7 cellular contexts compared by ENCODE assay signal in genomic region chr12:66188584-66189475, GRCh38. TPM values are rescaled to one million over a fixed set of nuclear protein-coding genes. Genes with fewer than 3 reads are reported as not detected.
DNase-seq lines count a peak whose midpoint lies in the region; ATAC-seq, FAIRE-seq and TF ChIP-seq lines count a peak whose summit lies in the region.

IRAK3 (plus strand) TSS chr12:66189214; CDS start chr12:66189300, 86 bp downstream.

- H4K20me1 ChIP-seq in GM23248 (ENCODE audit: insufficient read depth): no peaks in the 10 kb centered on the region

- H3K4me2 ChIP-seq in GM23248 (ENCODE audit: unreplicated experiment): peak within 1 kb of the TSS; percentile 87
- H3K4me2 ChIP-seq in neuronal stem cell (ENCODE audit: insufficient read depth, low read length, poor library complexity, severe bottlenecking): peak within 1 kb of the TSS; percentile 65

- H3K27me3 ChIP-seq in GM23248 (replicated peaks; ENCODE audit: insufficient read depth) (no peaks in the 10 kb centered on the region), neuronal stem cell (ENCODE audit: control insufficient read depth in 3 of 3, insufficient read depth in 3 of 3, low read depth in 1 of 3, low read length in 3 of 3) (peaks cover 5 to 51% (median 21%) of the 10 kb centered on the region in 3 experiments), aorta (ENCODE audit: control insufficient read depth in 1 of 2, insufficient read depth in 2 of 2, low read length in 1 of 2) (no peaks in the 10 kb centered on the region)

- 19 to 22% methylated on average over 63 to 78 of the region's 78 CpGs for WGBS in GM23248 (ENCODE audit: low coverage in 1 of 2, low lambda C conversion rate in 2 of 2, missing lambda C conversion rate in 2 of 2), 2 experiments
- WGBS in neuronal stem cell (ENCODE audit: extremely low coverage in 2 of 2, insufficient read length in 2 of 2, insufficient replicate concordance in 1 of 2), 2 donors: no CpG with 5 or more reads among the region's 78 CpGs
- WGBS in aorta, 2 donors: 18 to 21% methylated on average over 74 to 78 of the region's 78 CpGs

- peak within 1 kb of the TSS; percentile 71 for H3K4me3 Mint-ChIP-seq in activated T-helper 2 cell treated with anti-CD3 and anti-CD28 coated beads, Interferon-gamma antibody, Interleukin-2, Interleukin-4, amounts not matched to agents 10 μg/mL and 5 μg/mL and 100 μg/mL, durations not matched to agents 14 hours and 24 hours and 36 hours (ENCODE audit: low read depth)

- H3K14ac ChIP-seq in neuronal stem cell (ENCODE audit: low read length): peak within 1 kb of the TSS; percentile 98

- H3K27ac ChIP-seq in GM23248 (peak within 1 kb of the TSS; percentile 46), neuronal stem cell (replicated peaks; ENCODE audit: low read length) (no peak within 1 kb of the TSS), aorta (ENCODE audit: low read depth in 1 of 2, low read length in 2 of 2) (peak within 1 kb of the TSS; percentile 23 to 58)

- peak within 1 kb of the TSS; percentile 87 for H2BK15ac ChIP-seq in neuronal stem cell (ENCODE audit: low read length)

- no peak within 1 kb of the TSS for H4K91ac ChIP-seq in neuronal stem cell (ENCODE audit: low read depth, low read length, poor library complexity)

- no peak within 1 kb of the TSS for H4K8ac ChIP-seq in neuronal stem cell (ENCODE audit: low read depth, low read length)

- no peak within 1 kb of the TSS for H3K4ac ChIP-seq in neuronal stem cell (ENCODE audit: low read length)

- in situ Hi-C loops in GM13977 (cut with MboI; ENCODE audit: low pct_unique_long_range_greater_than_20kb, low sequenced_read_pairs, unreplicated experiment) (no loop called here), GM23248 (cut with MboI) (no loop called here)

- no peak within 1 kb of the TSS for H3K27ac Mint-ChIP-seq in activated T-helper 2 cell treated with anti-CD3 and anti-CD28 coated beads, Interferon-gamma antibody, Interleukin-2, Interleukin-4, amounts not matched to agents 10 μg/mL and 5 μg/mL and 100 μg/mL, durations not matched to agents 14 hours and 24 hours and 36 hours

- peaks cover 12% of the 10 kb centered on the region; the same call in 1 of the 2 replicates for H3F3A ChIP-seq in GM23248 (ENCODE audit: insufficient read depth)

- no peak within 1 kb of the TSS for H2BK12ac ChIP-seq in neuronal stem cell (ENCODE audit: low read length)

- H3K36me3 ChIP-seq in GM23248 (ENCODE audit: low read depth) (no peaks in the 10 kb centered on the region), neuronal stem cell (replicated peaks in 1 of 2; ENCODE audit: control insufficient read depth in 2 of 2, insufficient read depth in 2 of 2, low read length in 2 of 2) (no peaks in the 10 kb centered on the region), aorta (ENCODE audit: control insufficient read depth in 1 of 2, insufficient read depth in 2 of 2, low read length in 1 of 2) (no peaks in the 10 kb centered on the region)

- no peak within 1 kb of the TSS for H2AK5ac ChIP-seq in neuronal stem cell (ENCODE audit: low read depth, low read length)

- peaks cover 51% of the 10 kb centered on the region for H3K27me3 Mint-ChIP-seq in activated T-helper 2 cell treated with anti-CD3 and anti-CD28 coated beads, Interferon-gamma antibody, Interleukin-2, Interleukin-4, amounts not matched to agents 10 μg/mL and 5 μg/mL and 100 μg/mL, durations not matched to agents 14 hours and 24 hours and 36 hours (ENCODE audit: low read depth)

- H2BK120ac ChIP-seq in neuronal stem cell (ENCODE audit: low read depth, low read length): peak within 1 kb of the TSS; percentile 47

- peaks cover 8% of the 10 kb centered on the region for H3K79me2 ChIP-seq in GM23248 (ENCODE audit: insufficient read depth)

- peaks cover 10% of the 10 kb centered on the region; the same call in 1 of the 2 replicates for H3K4me1 ChIP-seq in GM23248 (ENCODE audit: insufficient read depth)
- peaks cover 0 to 3% of the 10 kb centered on the region in 2 donors for H3K4me1 ChIP-seq in neuronal stem cell (ENCODE audit: control insufficient read depth in 2 of 2, insufficient read depth in 1 of 2, low read depth in 1 of 2, low read length in 2 of 2)
- H3K4me1 ChIP-seq in aorta (ENCODE audit: control insufficient read depth in 1 of 2, insufficient read depth in 2 of 2, low read length in 2 of 2): no peaks in the 10 kb centered on the region

- H2AFZ ChIP-seq in GM23248 (peak within 1 kb of the TSS; percentile 98), neuronal stem cell (ENCODE audit: low read length) (peak within 1 kb of the TSS; percentile 90)

- no peak for FAIRE-seq in frontal cortex (lab: Jason Lieb, UNC)

- DNase-seq in GM13977 (ENCODE audit: low spot score) (peak; percentile 68), GM23248 (peak; percentile 82), NB4 (ENCODE audit: low read depth) (peak; percentile 94), frontal cortex (ENCODE audit: low spot score in 2 of 2) (peak; percentile 57 to 72), neuronal stem cell (ENCODE audit: low spot score) (peak; percentile 29), aorta (peak; percentile 90 to 95)
- peak; percentile 35 for DNase-seq in activated T-helper 2 cell treated with anti-CD3 and anti-CD28 coated beads, Interferon-gamma antibody, Interleukin-2, Interleukin-4, amounts not matched to agents 10 μg/mL and 5 μg/mL and 100 μg/mL, durations not matched to agents 14 hours and 24 hours and 36 hours (ENCODE audit: low spot score)

- H3K79me1 ChIP-seq in neuronal stem cell (ENCODE audit: low read depth, low read length): no peaks in the 10 kb centered on the region

- no peak within 1 kb of the TSS for H2BK5ac ChIP-seq in neuronal stem cell (ENCODE audit: low read length)

- TF ChIP-seq POLR2A in NB4 (IDR thresholded peaks at IDR 0.05; ENCODE audit: extremely low read depth, insufficient read length): peak; percentile 78

- no peaks in the 10 kb centered on the region for H3K36me3 Mint-ChIP-seq in activated T-helper 2 cell treated with anti-CD3 and anti-CD28 coated beads, Interferon-gamma antibody, Interleukin-2, Interleukin-4, amounts not matched to agents 10 μg/mL and 5 μg/mL and 100 μg/mL, durations not matched to agents 14 hours and 24 hours and 36 hours (ENCODE audit: low read depth)

- peak within 1 kb of the TSS; percentile 75 for H3K4me3 ChIP-seq in GM23248
- H3K4me3 ChIP-seq in NB4 (ENCODE audit: low read depth, low read length): peak within 1 kb of the TSS; percentile 87
- peak within 1 kb of the TSS; percentile 28 to 84 for H3K4me3 ChIP-seq in neuronal stem cell (ENCODE audit: low read length in 2 of 2)
- H3K4me3 ChIP-seq in aorta (ENCODE audit: low read length in 2 of 2): peak within 1 kb of the TSS; percentile 68 to 85

- H3K4me1 Mint-ChIP-seq in activated T-helper 2 cell treated with anti-CD3 and anti-CD28 coated beads, Interferon-gamma antibody, Interleukin-2, Interleukin-4, amounts not matched to agents 10 μg/mL and 5 μg/mL and 100 μg/mL, durations not matched to agents 14 hours and 24 hours and 36 hours (ENCODE audit: low read depth): peaks cover 5% of the 10 kb centered on the region

- no peaks in the 10 kb centered on the region for H3K9me2 ChIP-seq in GM23248 (ENCODE audit: insufficient read depth)

- peak within 1 kb of the TSS; percentile 85 for H3K23ac ChIP-seq in neuronal stem cell (ENCODE audit: low read depth, low read length, poor library complexity)

- peak; percentile 96 for ATAC-seq in aorta (ENCODE audit: low FRiP score)

- H3K9ac ChIP-seq in GM23248: peak within 1 kb of the TSS; percentile 79
- H3K9ac ChIP-seq in neuronal stem cell (ENCODE audit: low read depth, low read length, poor library complexity): peak within 1 kb of the TSS; percentile 89

- TF ChIP-seq CTCF in GM13977 (IDR thresholded peaks at IDR 0.05; ENCODE audit: extremely low read depth, insufficient read depth, missing control alignments): no peak
- TF ChIP-seq CTCF in NB4 (IDR thresholded peaks at IDR 0.05; ENCODE audit: low read depth, low read length): no peak

- intact Hi-C loops in activated T-helper 2 cell treated with anti-CD3 and anti-CD28 coated beads, Interferon-gamma antibody, Interleukin-2, Interleukin-4, amounts not matched to agents 10 μg/mL and 5 μg/mL and 100 μg/mL, durations not matched to agents 14 hours and 24 hours and 36 hours (cut with micrococcal nuclease): no loop called here
- intact Hi-C loops in aorta (cut with DNase I): loop anchor here in 1 of 2 donors (1.0 kb wide), 1 partner anchor 19 kb away; no protein-coding TSS in a partner anchor

- no peaks in the 10 kb centered on the region for H3K9me3 ChIP-seq in GM23248 (ENCODE audit: low read depth)
- H3K9me3 ChIP-seq in neuronal stem cell (replicated peaks in 1 of 2; ENCODE audit: control insufficient read depth in 2 of 2, insufficient read depth in 1 of 2, low read depth in 1 of 2, low read length in 2 of 2): peaks cover 0 to 8% of the 10 kb centered on the region in 2 donors
- H3K9me3 ChIP-seq in aorta (ENCODE audit: control insufficient read depth, low read length): no peaks in the 10 kb centered on the region

- H3K9me3 Mint-ChIP-seq in activated T-helper 2 cell treated with anti-CD3 and anti-CD28 coated beads, Interferon-gamma antibody, Interleukin-2, Interleukin-4, amounts not matched to agents 10 μg/mL and 5 μg/mL and 100 μg/mL, durations not matched to agents 14 hours and 24 hours and 36 hours: peaks cover 7% of the 10 kb centered on the region

- H3K18ac ChIP-seq in neuronal stem cell (ENCODE audit: low read length): peak within 1 kb of the TSS; percentile 92

RNA-seq across cellular contexts. Expression of gene IRAK3, which starts in this region (rescaled TPM):
- total RNA-seq in GM23248 (2014; rRNA removed; shearing (Covaris generic)): 3.7 and 6.6 TPM in 2 replicates
- polyA plus RNA-seq in GM23248 (2016; fragmentation: Nextera tagmentation; extraction: Ambion mirVana) (3.1 and 3.3 TPM in 2 replicates), aorta (1 to 10 TPM; 5.0 to 7.6 TPM)
- 0.91 and 1.2 TPM in 2 replicates for total RNA-seq in activated T-helper 2 cell treated with anti-CD3 and anti-CD28 coated beads, Interferon-gamma antibody, Interleukin-2, Interleukin-4, amounts not matched to agents 10 μg/mL and 5 μg/mL and 100 μg/mL, durations not matched to agents 14 hours and 24 hours and 36 hours
- total RNA-seq in frontal cortex (4.1 TPM), aorta (10 to 100 TPM; 29.7 to 32.2 TPM)
- 0.50 TPM for polyA plus RNA-seq in neuronal stem cell (2013, experiment 1 of 2)
- polyA plus RNA-seq in neuronal stem cell (2013, experiment 2 of 2): 0.39 TPM

Comparison
In these comparisons a context has a peak if more than half of its experiments do, and no peak if none do; other contexts are left out.
1. DNase-seq: peak in every context shown above with its lines; median percentile 94 in NB4; 92 in aorta; 82 in GM23248; 68 in GM13977; 64 in frontal cortex; 35 in activated T-helper 2 cell treated with anti-CD3 and anti-CD28 coated beads, Interferon-gamma antibody, Interleukin-2, Interleukin-4, amounts not matched to agents 10 μg/mL and 5 μg/mL and 100 μg/mL, durations not matched to agents 14 hours and 24 hours and 36 hours; 29 in neuronal stem cell.